25 cellular contexts compared by ENCODE assay signal in the genomic region with DNA sequence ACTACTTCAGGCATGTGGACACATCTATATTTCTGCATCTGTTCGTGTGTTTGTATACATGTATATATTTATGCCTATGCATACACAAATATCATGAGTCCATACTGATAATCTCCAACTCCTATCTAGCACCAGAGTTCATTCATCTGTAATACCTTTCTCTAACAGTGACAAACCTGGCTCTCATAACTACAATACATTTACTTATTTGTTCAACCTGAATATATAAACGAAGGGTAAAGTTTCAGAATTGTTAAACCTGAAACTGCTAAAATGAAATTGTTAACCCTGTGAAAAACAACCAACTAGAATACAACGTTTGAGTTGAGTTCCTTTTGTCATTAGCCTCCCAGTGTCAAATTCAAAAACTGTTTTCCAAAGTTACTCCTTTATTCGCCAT. TPM values are rescaled to one million over a fixed set of nuclear protein-coding genes. Genes with fewer than 3 reads are reported as not detected.
DNase-seq lines count a peak whose midpoint lies in the region; ATAC-seq and FAIRE-seq lines count a peak whose summit lies in the region.
"Had no signal": no experiment of that assay in that cellular context is flagged by ENCODE, and none has a peak within 500 bp of the region (broad histone marks: within the 10 kb centered on the region; RNA-seq: fewer than 3 reads in every experiment).

No MANE protein-coding gene starts in this region.

- peaks cover 84% of the 10 kb centered on the region for H3K36me3 Mint-ChIP-seq in activated T-helper 17 cell treated with anti-CD3 and anti-CD28 coated beads, Interleukin-2, amount 50 U/mL, for 72 hours (ENCODE audit: low read depth)
- H3K36me3 Mint-ChIP-seq in natural killer cell treated with Interleukin-12 subunit alpha and Interleukin-12 subunit beta and Interleukin-15 and Interleukin-18, amount 100 ng/mL, for 72 hours: peaks cover 31% of the 10 kb centered on the region

- ATAC-seq in GM18907 (IDR thresholded peaks at IDR 0.05; ENCODE audit: unreplicated experiment) (peak; percentile 53), GM21529 (IDR thresholded peaks at IDR 0.05; ENCODE audit: unreplicated experiment) (peak; percentile 62), HG02885 (IDR thresholded peaks at IDR 0.05; ENCODE audit: poor library complexity, unreplicated experiment) (peak; percentile 70)
- peak; percentile 37 for ATAC-seq in activated T-helper 17 cell treated with anti-CD3 and anti-CD28 coated beads, Interleukin-2, amount 50 U/mL, for 72 hours (replicated peaks)
- no peak for ATAC-seq in natural killer cell treated with Interleukin-12 subunit alpha and Interleukin-12 subunit beta and Interleukin-15 and Interleukin-18, amount 100 ng/mL, for 72 hours
- ATAC-seq: activated CD8-positive, alpha-beta memory T cell treated with anti-CD3 and anti-CD28 coated beads, Interleukin-2, amount 10 ng/mL, durations not matched to agents 7 days and 5 days; foreskin keratinocyte; left lung; pancreas; T-helper 17 cell had no signal

- H3K27ac Mint-ChIP-seq in activated T-helper 17 cell treated with anti-CD3 and anti-CD28 coated beads, Interleukin-2, amount 50 U/mL, for 72 hours: no peak overlapping the region
- no peak overlapping the region for H3K27ac Mint-ChIP-seq in natural killer cell treated with Interleukin-12 subunit alpha and Interleukin-12 subunit beta and Interleukin-15 and Interleukin-18, amount 100 ng/mL, for 72 hours
- H3K27ac Mint-ChIP-seq: activated CD4-positive, alpha-beta T cell treated with anti-CD3 and anti-CD28 coated beads, Interleukin-2, amount 10 ng/mL, durations not matched to agents 7 days and 5 days; activated CD8-positive, alpha-beta memory T cell treated with anti-CD3 and anti-CD28 coated beads, Interleukin-2, amount 10 ng/mL, durations not matched to agents 7 days and 5 days; activated naive CD8-positive, alpha-beta T cell; activated T-helper 1 cell treated with anti-CD3 and anti-CD28 coated beads, Interleukin-12 subunit alpha, Interleukin-12 subunit beta, Interleukin-2, Interleukin-4 antibody, amounts not matched to agents 30 ng/mL and 10 ng/mL and 1 ng/mL, durations not matched to agents 14 hours and 24 hours and 36 hours; immature natural killer cell; nephron; T-helper 17 cell had no signal

- H3K9me3 Mint-ChIP-seq in activated T-helper 17 cell treated with anti-CD3 and anti-CD28 coated beads, Interleukin-2, amount 50 U/mL, for 72 hours: no peaks in the 10 kb centered on the region
- no peaks in the 10 kb centered on the region for H3K9me3 Mint-ChIP-seq in natural killer cell treated with Interleukin-12 subunit alpha and Interleukin-12 subunit beta and Interleukin-15 and Interleukin-18, amount 100 ng/mL, for 72 hours
- H3K9me3 Mint-ChIP-seq: activated CD4-positive, alpha-beta T cell treated with anti-CD3 and anti-CD28 coated beads, Interleukin-2, amount 10 ng/mL, durations not matched to agents 7 days and 5 days; activated T-helper 1 cell treated with anti-CD3 and anti-CD28 coated beads, Interleukin-12 subunit alpha, Interleukin-12 subunit beta, Interleukin-2, Interleukin-4 antibody, amounts not matched to agents 30 ng/mL and 10 ng/mL and 1 ng/mL, durations not matched to agents 14 hours and 24 hours and 36 hours; CD4-positive, CD25-positive, alpha-beta regulatory T cell; immature natural killer cell; nephron had no signal

- H3K4me1 Mint-ChIP-seq in activated T-helper 17 cell treated with anti-CD3 and anti-CD28 coated beads, Interleukin-2, amount 50 U/mL, for 72 hours: peaks cover 3% of the 10 kb centered on the region
- H3K4me1 Mint-ChIP-seq in natural killer cell treated with Interleukin-12 subunit alpha and Interleukin-12 subunit beta and Interleukin-15 and Interleukin-18, amount 100 ng/mL, for 72 hours (ENCODE audit: low read depth in 2 of 2): peaks cover 4 to 8% of the 10 kb centered on the region in 2 donors
- H3K4me1 Mint-ChIP-seq: immature natural killer cell, nephron had no signal

- no peaks in the 10 kb centered on the region for H3K27me3 Mint-ChIP-seq in activated T-helper 17 cell treated with anti-CD3 and anti-CD28 coated beads, Interleukin-2, amount 50 U/mL, for 72 hours
- H3K27me3 Mint-ChIP-seq in natural killer cell treated with Interleukin-12 subunit alpha and Interleukin-12 subunit beta and Interleukin-15 and Interleukin-18, amount 100 ng/mL, for 72 hours: no peaks in the 10 kb centered on the region
- H3K27me3 Mint-ChIP-seq: activated CD4-positive, alpha-beta T cell treated with anti-CD3 and anti-CD28 coated beads, Interleukin-2, amount 10 ng/mL, durations not matched to agents 7 days and 5 days; activated CD8-positive, alpha-beta memory T cell treated with anti-CD3 and anti-CD28 coated beads, Interleukin-2, amount 10 ng/mL, durations not matched to agents 7 days and 5 days; activated naive CD8-positive, alpha-beta T cell; CD4-positive, CD25-positive, alpha-beta regulatory T cell; T-helper 17 cell had no signal

- DNase-seq in ecto neural progenitor cell (ENCODE audit: low spot score): no peak
- no peak for DNase-seq in urothelium cell line (ENCODE audit: low spot score)
- DNase-seq in NCI-H774 (lab: John Stamatoyannopoulos, UW): no peak
- no peak for DNase-seq in natural killer cell treated with Interleukin-12 subunit alpha and Interleukin-12 subunit beta and Interleukin-15 and Interleukin-18, amount 100 ng/mL, for 72 hours (ENCODE audit: low spot score)
- DNase-seq: activated CD4-positive, alpha-beta T cell treated with anti-CD3 and anti-CD28 coated beads, Interleukin-2, amount 10 ng/mL, durations not matched to agents 7 days and 5 days; activated CD8-positive, alpha-beta memory T cell treated with anti-CD3 and anti-CD28 coated beads, Interleukin-2, amount 10 ng/mL, durations not matched to agents 7 days and 5 days; cerebellar nuclear complex; erythroblast; foreskin keratinocyte; immature natural killer cell; left lung; pancreas; Peyer's patch; stimulated activated CD4-positive, alpha-beta T cell treated with anti-CD3 and anti-CD28 coated beads, Interleukin-4, amount 100 ng/mL, for 24 hours; stimulated activated naive CD4-positive, alpha-beta T cell treated with Interleukin-2 at 50 U/mL for 16 hours; T-helper 17 cell had no signal

- no peak overlapping the region for H3K4me3 Mint-ChIP-seq in activated T-helper 17 cell treated with anti-CD3 and anti-CD28 coated beads, Interleukin-2, amount 50 U/mL, for 72 hours
- no peak overlapping the region for H3K4me3 Mint-ChIP-seq in natural killer cell treated with Interleukin-12 subunit alpha and Interleukin-12 subunit beta and Interleukin-15 and Interleukin-18, amount 100 ng/mL, for 72 hours
- H3K4me3 Mint-ChIP-seq: activated CD4-positive, alpha-beta T cell treated with anti-CD3 and anti-CD28 coated beads, Interleukin-2, amount 10 ng/mL, durations not matched to agents 7 days and 5 days; activated CD8-positive, alpha-beta memory T cell treated with anti-CD3 and anti-CD28 coated beads, Interleukin-2, amount 10 ng/mL, durations not matched to agents 7 days and 5 days; activated naive CD8-positive, alpha-beta T cell; activated T-helper 1 cell treated with anti-CD3 and anti-CD28 coated beads, Interleukin-12 subunit alpha, Interleukin-12 subunit beta, Interleukin-2, Interleukin-4 antibody, amounts not matched to agents 30 ng/mL and 10 ng/mL and 1 ng/mL, durations not matched to agents 14 hours and 24 hours and 36 hours; CD4-positive, CD25-positive, alpha-beta regulatory T cell; immature natural killer cell; nephron; T-helper 17 cell had no signal

- no peak for FAIRE-seq in urothelium cell line (lab: Jason Lieb, UNC)
- FAIRE-seq: H1 had no signal

RNA-seq across cellular contexts. Expression of a gene that starts 58.6 kb away (rescaled TPM):
- total RNA-seq in activated T-helper 17 cell treated with anti-CD3 and anti-CD28 coated beads, Interleukin-2, amount 50 U/mL, for 72 hours: 10 to 100 TPM; 17.4 to 23.9 TPM
- 10 to 100 TPM; 29.0 to 30.8 TPM for total RNA-seq in natural killer cell treated with Interleukin-12 subunit alpha and Interleukin-12 subunit beta and Interleukin-15 and Interleukin-18, amount 100 ng/mL, for 72 hours

Comparison
In these comparisons a context has a peak if more than half of its experiments do, and no peak if none do; other contexts are left out.
1. ATAC-seq: peak in GM18907 (single experiment), GM21529 (single experiment), HG02885 (single experiment) and activated T-helper 17 cell treated with anti-CD3 and anti-CD28 coated beads, Interleukin-2, amount 50 U/mL, for 72 hours (single experiment); none in natural killer cell treated with Interleukin-12 subunit alpha and Interleukin-12 subunit beta and Interleukin-15 and Interleukin-18, amount 100 ng/mL, for 72 hours (0 of 2).